Comparison of ENCODE assay signal across 19 cellular contexts in the genomic region with DNA sequence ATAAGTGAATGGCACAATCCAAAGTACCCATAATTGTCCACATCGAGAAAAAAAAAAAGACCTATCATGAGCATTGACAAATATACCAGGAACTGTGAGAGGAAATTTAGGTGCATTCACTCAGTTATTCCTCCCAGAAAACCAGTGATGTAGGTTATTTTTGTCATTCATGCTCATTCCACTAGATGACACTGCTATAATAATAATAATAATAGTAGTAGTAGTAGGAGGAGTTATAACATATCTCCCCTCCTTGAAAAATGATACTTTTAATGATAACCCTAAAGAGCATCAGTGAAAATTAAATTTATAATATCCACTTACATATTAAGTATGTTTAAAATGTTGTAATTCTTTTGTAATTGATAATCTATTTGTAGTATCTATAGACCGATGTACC.
DNase-seq lines count a peak whose midpoint lies in the region; ATAC-seq and TF ChIP-seq lines count a peak whose summit lies in the region.
"Had no signal": no experiment of that assay in that cellular context is flagged by ENCODE, and none has a peak within 500 bp of the region (broad histone marks: within the 10 kb centered on the region; RNA-seq: fewer than 3 reads in every experiment).

No MANE protein-coding gene starts in this region.

- no peaks in the 10 kb centered on the region for H3K36me3 Mint-ChIP-seq in MCF 10A (ENCODE audit: insufficient read depth, unreplicated experiment)
- H3K36me3 Mint-ChIP-seq: T-cell had no signal

- H3K79me2 ChIP-seq in SK-N-SH (ENCODE audit: insufficient read depth), result no peaks in the 10 kb centered on the region
- no peaks in the 10 kb centered on the region for H3K79me2 ChIP-seq in hepatocyte

- H3F3A ChIP-seq in SK-N-SH (replicated peaks; ENCODE audit: insufficient read depth), result no peaks in the 10 kb centered on the region

- no peak overlapping the region for H3K27ac Mint-ChIP-seq in MCF 10A (ENCODE audit: low read depth, unreplicated experiment)
- H3K27ac Mint-ChIP-seq: H9, T-cell had no signal

- no peaks in the 10 kb centered on the region for H4K20me1 ChIP-seq in SK-N-SH (ENCODE audit: insufficient read depth)
- H4K20me1 ChIP-seq in hepatocyte (ENCODE audit: insufficient read depth, poor library complexity, severe bottlenecking), result no peaks in the 10 kb centered on the region

- H3K4me1 Mint-ChIP-seq in MCF 10A (ENCODE audit: insufficient read depth, unreplicated experiment), result no peaks in the 10 kb centered on the region
- H3K4me1 Mint-ChIP-seq: H9, T-cell had no signal

- no peaks in the 10 kb centered on the region for H3K27me3 Mint-ChIP-seq in MCF 10A (ENCODE audit: insufficient read depth, unreplicated experiment)
- H3K27me3 Mint-ChIP-seq: T-cell had no signal

- peak; percentile 29; the same call in 1 of the 2 replicates for TF ChIP-seq CTCF in LNCAP (IDR thresholded peaks at IDR 0.05)
- TF ChIP-seq CTCF in SK-N-SH (IDR thresholded peaks at IDR 0.05), result peak; percentile 35
- peak; percentile 21 for TF ChIP-seq CTCF in hepatocyte (IDR thresholded peaks at IDR 0.05; ENCODE audit: poor library complexity)
- no peak for TF ChIP-seq CTCF in MCF 10A (IDR thresholded peaks at IDR 0.05; ENCODE audit: unreplicated experiment)

- intact Hi-C loops in MCF 10A (cut with micrococcal nuclease), result loop anchor here (1.0 kb wide), 3 partner anchors 85 to 162 kb away; no protein-coding TSS in a partner anchor

- H3K4me3 ChIP-seq in SK-N-SH (ENCODE audit: low read depth in 2 of 2, low read length in 1 of 2) (no peak overlapping the region), hepatocyte (no peak overlapping the region)
- H3K4me3 ChIP-seq: MG63, PC-9 had no signal

- TF ChIP-seq RAD21 in SK-N-SH (IDR thresholded peaks at IDR 0.05; ENCODE audit: low read length), result peak; percentile 18; the same call in 1 of the 2 replicates

- H3K36me3 ChIP-seq in SK-N-SH (replicated peaks in 1 of 2; ENCODE audit: control insufficient read depth in 1 of 2, insufficient read depth in 2 of 2, low read length in 1 of 2) (no peaks in the 10 kb centered on the region), hepatocyte (replicated peaks; ENCODE audit: insufficient read depth, low read depth) (no peaks in the 10 kb centered on the region)
- H3K36me3 ChIP-seq: MG63 had no signal

- POLR2A ChIA-PET in SK-N-SH (lab: Yijun Ruan, JAX) (no interaction called here), MCF 10A (lab: Yijun Ruan, JAX) (no interaction called here)

- H3K4me1 ChIP-seq in SK-N-SH (ENCODE audit: control insufficient read depth in 1 of 2, insufficient read depth in 2 of 2, low read depth in 1 of 2, low read length in 1 of 2), result no peaks in the 10 kb centered on the region
- no peaks in the 10 kb centered on the region for H3K4me1 ChIP-seq in hepatocyte (ENCODE audit: insufficient read depth)

- no peak for TF ChIP-seq EP300 in SK-N-SH (IDR thresholded peaks at IDR 0.05; ENCODE audit: borderline replicate concordance in 1 of 2, low read depth in 1 of 2, low read length in 1 of 2)

- H3K9me3 Mint-ChIP-seq in MCF 10A (ENCODE audit: unreplicated experiment), result no peaks in the 10 kb centered on the region
- H3K9me3 Mint-ChIP-seq: H9 had no signal

- DNase-seq in ACHN, result peak; percentile 8
- no peak for DNase-seq in SK-N-SH
- DNase-seq in hepatocyte (ENCODE audit: low spot score), result no peak
- DNase-seq in globus pallidus (ENCODE audit: low spot score), result no peak
- no peak for DNase-seq in MCF 10A (ENCODE audit: unreplicated experiment)
- DNase-seq: C1 segment of cervical spinal cord, DMS79 treated with DMSO at 0.1 percent for 48 hours, H9, MG63, NCI-H1048, NCI-H1436 treated with DMSO at 0.1 percent for 48 hours, NCI-H2081, NCI-H2171 treated with DMSO at 0.1 percent for 48 hours, NCI-H748 treated with DMSO at 0.1 percent for 48 hours, PC-9, T-cell had no signal

- H3K27ac ChIP-seq in SK-N-SH (ENCODE audit: low read depth in 2 of 2, low read length in 1 of 2), result no peak overlapping the region
- no peak overlapping the region for H3K27ac ChIP-seq in hepatocyte
- H3K27ac ChIP-seq: HL-60, PC-9 had no signal

- ATAC-seq in HG02973 (IDR thresholded peaks at IDR 0.05; ENCODE audit: unreplicated experiment), result no peak
- ATAC-seq: T-cell had no signal

- H3K4me2 ChIP-seq in SK-N-SH (no peak overlapping the region), hepatocyte (no peak overlapping the region)
- H3K4me2 ChIP-seq: PC-9 had no signal

- H2AFZ ChIP-seq in SK-N-SH (ENCODE audit: low read depth), result no peak overlapping the region
- H2AFZ ChIP-seq in hepatocyte, result no peak overlapping the region
- H2AFZ ChIP-seq: PC-9 had no signal

- H3K27me3 ChIP-seq in SK-N-SH (ENCODE audit: insufficient read depth), result no peaks in the 10 kb centered on the region
- H3K27me3 ChIP-seq in hepatocyte, result no peaks in the 10 kb centered on the region
- H3K27me3 ChIP-seq: MG63 had no signal

- in situ Hi-C loops in ACHN (cut with HindIII; ENCODE audit: low pct_ligation_motif_present, low pct_unique_long_range_greater_than_20kb, low sequenced_read_pairs), result no loop called here

- 62% methylated on average over 2 of the region's 2 CpGs for WGBS in SK-N-SH (ENCODE audit: low lambda C conversion rate)
- WGBS in hepatocyte (ENCODE audit: low lambda C conversion rate, missing lambda C conversion rate), result 85% methylated on average over 2 of the region's 2 CpGs

- BruUV-seq in MCF 10A (replicated peaks; lab: Mats Ljungman, UMichigan), result no TSS peak

- H3K9me2 ChIP-seq in SK-N-SH, result no peaks in the 10 kb centered on the region
- H3K9me2 ChIP-seq in hepatocyte (replicated peaks; ENCODE audit: insufficient read depth), result no peaks in the 10 kb centered on the region

- CTCF ChIA-PET in SK-N-SH (lab: Yijun Ruan, JAX), result interaction anchor here (1.8 to 1.9 kb wide), 2 partner anchors 85 kb away, joined by 4 to 13 read pairs; no protein-coding TSS in a partner anchor
- CTCF ChIA-PET in MCF 10A (lab: Yijun Ruan, JAX), result interaction anchor here (1.0 to 1.6 kb wide), 2 partner anchors 14 to 16 kb away, joined by 4 to 7 read pairs; no protein-coding TSS in a partner anchor

- no peak overlapping the region for H3K9ac ChIP-seq in SK-N-SH

- H3K4me3 Mint-ChIP-seq in MCF 10A (ENCODE audit: unreplicated experiment), result no peak overlapping the region
- H3K4me3 Mint-ChIP-seq: H9, T-cell had no signal

- H3K9me3 ChIP-seq in SK-N-SH (no peaks in the 10 kb centered on the region), hepatocyte (ENCODE audit: low read depth) (no peaks in the 10 kb centered on the region)
- H3K9me3 ChIP-seq: MG63 had no signal

TF ChIP-seq in SK-N-SH, 30 proteins besides CTCF, POLR2A, EP300 and RAD21:
- TF ChIP-seq GATA2 (CRISPR knock-in tag; IDR thresholded peaks at IDR 0.05), result no peak
- no peak for TF ChIP-seq ELF1 (IDR thresholded peaks at IDR 0.05)
- no peak for TF ChIP-seq ZBTB33 (IDR thresholded peaks at IDR 0.05; ENCODE audit: borderline replicate concordance, low read depth)
